In the genomic region with DNA sequence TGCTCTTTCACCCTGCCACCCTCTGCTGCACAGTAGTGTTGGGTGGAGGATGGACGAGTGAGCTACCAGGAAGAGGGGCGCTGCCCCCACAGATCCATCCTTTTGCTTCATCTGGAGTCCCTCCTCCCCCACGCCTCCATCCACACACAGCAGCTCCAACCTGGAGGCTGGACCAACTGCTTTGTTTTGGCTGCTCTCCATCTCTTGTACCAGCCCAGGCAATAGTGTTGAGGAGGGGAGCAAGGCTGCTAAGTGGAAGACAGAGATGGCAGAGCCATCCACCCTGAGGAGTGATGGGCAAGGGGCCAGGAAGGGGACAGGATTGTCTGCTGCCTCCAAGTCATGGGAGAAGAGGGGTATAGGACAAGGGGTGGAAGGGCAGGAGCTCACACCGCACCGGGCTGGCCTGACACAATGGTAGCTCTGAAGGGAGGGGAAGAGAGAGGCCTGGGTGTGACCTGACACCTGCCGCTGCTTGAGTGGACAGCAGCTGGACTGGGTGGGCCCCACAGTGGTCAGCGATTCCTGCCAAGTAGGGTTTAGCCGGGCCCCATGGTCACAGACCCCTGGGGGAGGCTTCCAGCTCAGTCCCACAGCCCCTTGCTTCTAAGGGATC, we compare ENCODE assay signal across 22 cellular contexts. TPM values are rescaled to one million over a fixed set of nuclear protein-coding genes. Genes with fewer than 3 reads are reported as not detected.
DNase-seq lines count a peak whose midpoint lies in the region; ATAC-seq, FAIRE-seq and TF ChIP-seq lines count a peak whose summit lies in the region.
"Had no signal": no experiment of that assay in that cellular context is flagged by ENCODE, and none has a peak within 500 bp of the region (broad histone marks: within the 10 kb centered on the region; RNA-seq: fewer than 3 reads in every experiment).

No MANE protein-coding gene starts in this region.

- H3K36me3 Mint-ChIP-seq in Caco-2 (ENCODE audit: insufficient read depth, unreplicated experiment) (peaks cover 49% of the 10 kb centered on the region), nephron progenitor cell (ENCODE audit: low read depth) (peaks cover 9% of the 10 kb centered on the region)
- H3K36me3 Mint-ChIP-seq in activated T-helper 1 cell treated with anti-CD3 and anti-CD28 coated beads, Interleukin-12 subunit alpha, Interleukin-12 subunit beta, Interleukin-2, Interleukin-4 antibody, amounts not matched to agents 30 ng/mL and 10 ng/mL and 1 ng/mL, durations not matched to agents 14 hours and 24 hours and 36 hours (ENCODE audit: low read depth): peaks cover 20% of the 10 kb centered on the region
- H3K36me3 Mint-ChIP-seq: natural killer cell treated with Interleukin-12 subunit alpha and Interleukin-12 subunit beta and Interleukin-15 and Interleukin-18, amount 100 ng/mL, for 72 hours had no signal

- DNase-seq in Caco-2: no peak
- DNase-seq in GM12891 (ENCODE audit: insufficient read length, low spot score): no peak
- DNase-seq in activated T-helper 1 cell treated with anti-CD3 and anti-CD28 coated beads, Interleukin-12 subunit alpha, Interleukin-12 subunit beta, Interleukin-2, Interleukin-4 antibody, amounts not matched to agents 30 ng/mL and 10 ng/mL and 1 ng/mL, durations not matched to agents 14 hours and 24 hours and 36 hours (ENCODE audit: low spot score): no peak
- no peak for DNase-seq in nephron progenitor cell
- no peak for DNase-seq in spleen
- no peak for DNase-seq in stimulated activated CD4-positive, alpha-beta T cell treated with anti-CD3 and anti-CD28 coated beads, Interleukin-4, amount 100 ng/mL, for 24 hours
- DNase-seq: activated CD4-positive, alpha-beta T cell treated with anti-CD3 and anti-CD28 coated beads, Interleukin-2, amount 50 U/mL, for 48 hours; cerebellar nuclear complex; foreskin keratinocyte; GM23248; immature natural killer cell; left ventricle myocardium inferior; NCI-H1105; SIG-M5; sigmoid colon; T-cell had no signal

- H3K36me3 ChIP-seq in Caco-2 (ENCODE audit: control insufficient read depth, insufficient read depth, low read length): no peaks in the 10 kb centered on the region
- peaks cover 0 to 40% (median 26%) of the 10 kb centered on the region in 6 donors for H3K36me3 ChIP-seq in spleen

- no peaks in the 10 kb centered on the region for H3K27me3 ChIP-seq in Caco-2 (replicated peaks; ENCODE audit: control insufficient read depth, insufficient read depth, low read length)
- peaks cover 0 to 9% (median 0%) of the 10 kb centered on the region in 7 donors for H3K27me3 ChIP-seq in spleen (replicated peaks in 1 of 7)
- H3K27me3 ChIP-seq: foreskin keratinocyte, sigmoid colon had no signal

- no peak overlapping the region for H3K27ac Mint-ChIP-seq in Caco-2 (ENCODE audit: unreplicated experiment)
- peak overlapping the region; percentile 47 for H3K27ac Mint-ChIP-seq in activated T-helper 1 cell treated with anti-CD3 and anti-CD28 coated beads, Interleukin-12 subunit alpha, Interleukin-12 subunit beta, Interleukin-2, Interleukin-4 antibody, amounts not matched to agents 30 ng/mL and 10 ng/mL and 1 ng/mL, durations not matched to agents 14 hours and 24 hours and 36 hours
- H3K27ac Mint-ChIP-seq in nephron progenitor cell: peak overlapping the region; percentile 22
- H3K27ac Mint-ChIP-seq: mesothelial cell of epicardium; natural killer cell treated with Interleukin-12 subunit alpha and Interleukin-12 subunit beta and Interleukin-15 and Interleukin-18, amount 100 ng/mL, for 72 hours had no signal

- H3K27ac ChIP-seq in spleen: peak overlapping the region in 1 of 8 donors; percentile 67
- H3K27ac ChIP-seq: foreskin keratinocyte, GM23248, left ventricle myocardium inferior, sigmoid colon, thoracic aorta had no signal

- H3K4me3 Mint-ChIP-seq in Caco-2 (ENCODE audit: unreplicated experiment): peak overlapping the region; percentile 22
- H3K4me3 Mint-ChIP-seq in activated T-helper 1 cell treated with anti-CD3 and anti-CD28 coated beads, Interleukin-12 subunit alpha, Interleukin-12 subunit beta, Interleukin-2, Interleukin-4 antibody, amounts not matched to agents 30 ng/mL and 10 ng/mL and 1 ng/mL, durations not matched to agents 14 hours and 24 hours and 36 hours: no peak overlapping the region
- no peak overlapping the region for H3K4me3 Mint-ChIP-seq in nephron progenitor cell
- H3K4me3 Mint-ChIP-seq: immature natural killer cell; mesothelial cell of epicardium; natural killer cell treated with Interleukin-12 subunit alpha and Interleukin-12 subunit beta and Interleukin-15 and Interleukin-18, amount 100 ng/mL, for 72 hours; T-cell had no signal

- no peak for FAIRE-seq in GM12891 (lab: Jason Lieb, UNC)

- H3K9me3 Mint-ChIP-seq in Caco-2 (ENCODE audit: unreplicated experiment) (no peaks in the 10 kb centered on the region), nephron progenitor cell (no peaks in the 10 kb centered on the region)
- H3K9me3 Mint-ChIP-seq in activated T-helper 1 cell treated with anti-CD3 and anti-CD28 coated beads, Interleukin-12 subunit alpha, Interleukin-12 subunit beta, Interleukin-2, Interleukin-4 antibody, amounts not matched to agents 30 ng/mL and 10 ng/mL and 1 ng/mL, durations not matched to agents 14 hours and 24 hours and 36 hours: no peaks in the 10 kb centered on the region
- H3K9me3 Mint-ChIP-seq: mesothelial cell of epicardium; natural killer cell treated with Interleukin-12 subunit alpha and Interleukin-12 subunit beta and Interleukin-15 and Interleukin-18, amount 100 ng/mL, for 72 hours; T-cell had no signal

- 76 to 88% (median 83%) methylated on average over 8 of the region's 8 CpGs for WGBS in spleen, 5 donors

- intact Hi-C loops in Caco-2 (cut with micrococcal nuclease; ENCODE audit: unreplicated experiment) (no loop called here), spleen (cut with DNase I; ENCODE audit: low total_unique reads) (no loop called here)
- intact Hi-C loops in activated T-helper 1 cell treated with anti-CD3 and anti-CD28 coated beads, Interleukin-12 subunit alpha, Interleukin-12 subunit beta, Interleukin-2, Interleukin-4 antibody, amounts not matched to agents 30 ng/mL and 10 ng/mL and 1 ng/mL, durations not matched to agents 14 hours and 24 hours and 36 hours (cut with micrococcal nuclease): no loop called here

- BruUV-seq in Caco-2 (replicated peaks; lab: Mats Ljungman, UMichigan): no TSS peak

- H3K4me3 ChIP-seq in Caco-2 (ENCODE audit: low read depth, low read length) (no peak overlapping the region), spleen (no peak overlapping the region)
- H3K4me3 ChIP-seq: GM23248, left ventricle myocardium inferior, sigmoid colon, thoracic aorta had no signal

- TF ChIP-seq POLR2A in GM12891 (IDR thresholded peaks at IDR 0.05; ENCODE audit: low read depth, low read length) (no peak), spleen (IDR thresholded peaks at IDR 0.05) (no peak)

- POLR2A ChIA-PET in Caco-2 (lab: Charles Lee): no interaction called here

- ATAC-seq in HG03280 (IDR thresholded peaks at IDR 0.05; ENCODE audit: unreplicated experiment): no peak
- ATAC-seq: foreskin keratinocyte; natural killer cell treated with Interleukin-12 subunit alpha and Interleukin-12 subunit beta and Interleukin-15 and Interleukin-18, amount 100 ng/mL, for 72 hours had no signal

- H3K9me3 ChIP-seq in Caco-2 (no peaks in the 10 kb centered on the region), spleen (no peaks in the 10 kb centered on the region)
- H3K9me3 ChIP-seq: left ventricle myocardium inferior, sigmoid colon, thoracic aorta had no signal

- CTCF ChIA-PET in Caco-2 (lab: Charles Lee): interaction anchor here (2.6 kb wide), 1 partner anchor 16 kb away, joined by 9 read pairs; no protein-coding TSS in a partner anchor

- H3K27me3 Mint-ChIP-seq in Caco-2 (ENCODE audit: insufficient read depth, unreplicated experiment) (peaks cover 4% of the 10 kb centered on the region), nephron progenitor cell (ENCODE audit: low read depth, poor library complexity) (peaks cover 14% of the 10 kb centered on the region)
- no peaks in the 10 kb centered on the region for H3K27me3 Mint-ChIP-seq in activated T-helper 1 cell treated with anti-CD3 and anti-CD28 coated beads, Interleukin-12 subunit alpha, Interleukin-12 subunit beta, Interleukin-2, Interleukin-4 antibody, amounts not matched to agents 30 ng/mL and 10 ng/mL and 1 ng/mL, durations not matched to agents 14 hours and 24 hours and 36 hours (ENCODE audit: insufficient read depth)

- H3K4me1 Mint-ChIP-seq in Caco-2 (ENCODE audit: low read depth, unreplicated experiment) (peaks cover 12% of the 10 kb centered on the region), nephron progenitor cell (peaks cover 38% of the 10 kb centered on the region)
- no peaks in the 10 kb centered on the region for H3K4me1 Mint-ChIP-seq in activated T-helper 1 cell treated with anti-CD3 and anti-CD28 coated beads, Interleukin-12 subunit alpha, Interleukin-12 subunit beta, Interleukin-2, Interleukin-4 antibody, amounts not matched to agents 30 ng/mL and 10 ng/mL and 1 ng/mL, durations not matched to agents 14 hours and 24 hours and 36 hours (ENCODE audit: low read depth)
- H3K4me1 Mint-ChIP-seq: immature natural killer cell, T-cell had no signal

- no peaks in the 10 kb centered on the region for H3K4me1 ChIP-seq in Caco-2
- peaks cover 4 to 32% (median 17%) of the 10 kb centered on the region in 6 donors for H3K4me1 ChIP-seq in spleen
- H3K4me1 ChIP-seq: foreskin keratinocyte, sigmoid colon had no signal

- TF ChIP-seq CTCF in Caco-2 (IDR thresholded peaks at IDR 0.05; ENCODE audit: insufficient read depth in 1 of 2, low read depth in 1 of 2, low read length in 1 of 2, severe bottlenecking in 1 of 2, unreplicated experiment in 1 of 2) (no peak), nephron progenitor cell (IDR thresholded peaks at IDR 0.05) (no peak), spleen (IDR thresholded peaks at IDR 0.05 in 8 of 11, conservative IDR thresholded peaks at IDR 0.05 in 3 of 11) (no peak)

RNA-seq across cellular contexts. Expression of a gene that starts 8.5 kb away (rescaled TPM):
- total RNA-seq in Caco-2 (2022) (0.09 TPM in 1 of 2 replicates, not detected in the other), spleen (under 1 TPM in 2 of 7 donors, not detected in 5; 0.18 to 0.32 TPM)
- polyA plus RNA-seq in GM12891 (2012; ENCODE audit: low read depth, missing spikeins): 0.05 TPM
- not detected in 2 replicates for total RNA-seq in activated T-helper 1 cell treated with anti-CD3 and anti-CD28 coated beads, Interleukin-12 subunit alpha, Interleukin-12 subunit beta, Interleukin-2, Interleukin-4 antibody, amounts not matched to agents 30 ng/mL and 10 ng/mL and 1 ng/mL, durations not matched to agents 14 hours and 24 hours and 36 hours
- under 1 TPM in 1 of 3 donors, not detected in 2; 0.03 TPM for polyA plus RNA-seq in spleen
- total RNA-seq: epithelial cell of proximal tubule; GM23248; left ventricle myocardium inferior; natural killer cell treated with Interleukin-12 subunit alpha and Interleukin-12 subunit beta and Interleukin-15 and Interleukin-18, amount 100 ng/mL, for 72 hours; NCI-H460; thoracic aorta had no signal
- polyA plus RNA-seq: GM23248 had no signal

RNA-seq across cellular contexts. Expression of a gene that starts 17.6 kb away (rescaled TPM):
- total RNA-seq in Caco-2 (2022) (92.2 and 93.2 TPM in 2 replicates), spleen (100 to 1,000 TPM in 2 of 7 donors, 10 to 100 TPM in 5; 45.0 to 119 (median 95.1) TPM)
- polyA plus RNA-seq in GM12891 (2012; ENCODE audit: low read depth, missing spikeins): 49.0 TPM
- 93.3 and 106 TPM in 2 replicates for total RNA-seq in activated T-helper 1 cell treated with anti-CD3 and anti-CD28 coated beads, Interleukin-12 subunit alpha, Interleukin-12 subunit beta, Interleukin-2, Interleukin-4 antibody, amounts not matched to agents 30 ng/mL and 10 ng/mL and 1 ng/mL, durations not matched to agents 14 hours and 24 hours and 36 hours
- 10 to 100 TPM; 25.8 to 40.3 (median 30.0) TPM for polyA plus RNA-seq in spleen

RNA-seq across cellular contexts. Expression of a gene that starts 31.9 kb away (rescaled TPM):
- total RNA-seq in Caco-2 (2022) (178 and 190 TPM in 2 replicates), spleen (100 to 1,000 TPM; 218 to 249 (median 229) TPM)
- polyA plus RNA-seq in GM12891 (2012; ENCODE audit: low read depth, missing spikeins): 99.8 TPM
- 299 and 301 TPM in 2 replicates for total RNA-seq in activated T-helper 1 cell treated with anti-CD3 and anti-CD28 coated beads, Interleukin-12 subunit alpha, Interleukin-12 subunit beta, Interleukin-2, Interleukin-4 antibody, amounts not matched to agents 30 ng/mL and 10 ng/mL and 1 ng/mL, durations not matched to agents 14 hours and 24 hours and 36 hours
- 10 to 100 TPM; 25.6 to 61.3 (median 29.4) TPM for polyA plus RNA-seq in spleen
